14 cellular contexts compared by ENCODE assay signal in the genomic region with DNA sequence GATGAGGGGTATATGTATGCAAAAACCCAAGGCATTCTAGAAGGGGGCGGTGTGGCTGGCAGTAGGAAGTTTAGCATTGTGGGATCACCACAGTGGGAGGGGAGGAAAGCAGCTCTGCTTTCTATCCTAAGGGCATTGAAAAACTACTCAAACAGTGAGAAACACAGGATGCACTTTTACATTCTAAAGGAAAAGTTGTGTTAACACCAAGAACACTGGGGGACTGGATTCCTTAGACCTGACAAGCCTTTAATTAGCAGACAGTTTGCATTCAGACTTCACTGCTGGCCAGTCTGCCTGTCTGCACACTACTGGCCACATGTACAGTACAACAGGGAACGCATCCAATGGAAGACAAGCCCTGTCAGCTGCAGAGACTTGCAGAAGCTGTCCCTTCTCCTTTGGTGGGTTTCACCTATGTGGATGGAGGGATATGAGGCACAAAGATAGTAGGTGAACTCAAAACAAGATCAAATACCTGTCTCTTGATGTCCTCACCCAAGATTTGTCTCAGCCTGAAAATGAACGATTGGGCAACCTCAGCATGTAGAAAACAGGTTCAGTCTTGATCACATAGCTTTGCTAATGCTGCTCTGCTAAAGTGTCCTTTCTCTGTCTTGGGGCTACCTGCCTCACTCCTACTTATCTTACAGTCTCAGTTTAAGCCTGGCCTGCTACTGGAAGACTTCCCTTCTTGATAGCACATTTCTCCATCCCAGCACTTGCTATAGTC.
DNase-seq lines count a peak whose midpoint lies in the region; ATAC-seq and TF ChIP-seq lines count a peak whose summit lies in the region.
"Had no signal": no experiment of that assay in that cellular context is flagged by ENCODE, and none has a peak within 500 bp of the region (broad histone marks: within the 10 kb centered on the region; RNA-seq: fewer than 3 reads in every experiment).

No MANE protein-coding gene starts in this region.

- H3K4me2 ChIP-seq in mammary epithelial cell (ENCODE audit: insufficient read depth, low read depth, low read length) (peak overlapping the region; percentile 69), smooth muscle cell (peak overlapping the region; percentile 79)

- peak overlapping the region; percentile 43 for H3K9ac ChIP-seq in HUES6 (ENCODE audit: low read length)
- H3K9ac ChIP-seq in mammary epithelial cell (ENCODE audit: insufficient read depth, low read length): no peak overlapping the region
- H3K9ac ChIP-seq in smooth muscle cell (ENCODE audit: low read depth): peak overlapping the region; percentile 11

- H3K36me3 ChIP-seq in HUES6 (ENCODE audit: control insufficient read depth, insufficient read depth, low read length) (no peaks in the 10 kb centered on the region), mammary epithelial cell (ENCODE audit: insufficient read depth, low read length) (no peaks in the 10 kb centered on the region), smooth muscle cell (ENCODE audit: low read depth) (no peaks in the 10 kb centered on the region)

- H2AFZ ChIP-seq in mammary epithelial cell (ENCODE audit: low read depth, low read length) (peak overlapping the region; percentile 25), smooth muscle cell (ENCODE audit: low read depth) (no peak overlapping the region)

- in situ Hi-C loops in mammary epithelial cell (cut with MboI; ENCODE audit: low sequenced_read_pairs in 2 of 2): no loop called here

- no TSS peak for BruUV-seq in mammary epithelial cell (replicated peaks; lab: Mats Ljungman, UMichigan)

- H3K27me3 ChIP-seq in HUES6 (ENCODE audit: control insufficient read depth, insufficient read depth, low read length): no peaks in the 10 kb centered on the region
- no peaks in the 10 kb centered on the region for H3K27me3 ChIP-seq in mammary epithelial cell (ENCODE audit: insufficient read depth, low read length)
- no peaks in the 10 kb centered on the region for H3K27me3 ChIP-seq in smooth muscle cell (ENCODE audit: low read depth)

- H3K79me2 ChIP-seq in mammary epithelial cell (ENCODE audit: insufficient read depth, low read length) (peaks cover 28% of the 10 kb centered on the region), smooth muscle cell (ENCODE audit: low read depth) (no peaks in the 10 kb centered on the region)

- H3K4me3 ChIP-seq in HUES6 (ENCODE audit: low read depth, low read length): peak overlapping the region; percentile 0; the same call in 1 of the 2 replicates
- H3K4me3 ChIP-seq in mammary epithelial cell (replicated peaks in 1 of 3; ENCODE audit: insufficient read depth in 1 of 3, low read depth in 2 of 3, low read length in 3 of 3): peak overlapping the region in 1 of 3 experiments; percentile 10
- no peak overlapping the region for H3K4me3 ChIP-seq in smooth muscle cell
- H3K4me3 ChIP-seq: SK-N-MC had no signal

- H4K20me1 ChIP-seq in mammary epithelial cell (ENCODE audit: insufficient read depth, low read length) (no peaks in the 10 kb centered on the region), smooth muscle cell (ENCODE audit: low read depth) (peaks cover 55% of the 10 kb centered on the region)

- TF ChIP-seq CTCF in mammary epithelial cell (conservative IDR thresholded peaks at IDR 0.05 in 1 of 2, IDR thresholded peaks at IDR 0.05 in 1 of 2; ENCODE audit: extremely low read depth in 1 of 2, insufficient read depth in 1 of 2, low read depth in 1 of 2, low read length in 2 of 2) (no peak), smooth muscle cell (IDR thresholded peaks at IDR 0.05; ENCODE audit: borderline replicate concordance, insufficient read depth, poor library complexity, severe bottlenecking) (no peak)

- H3F3A ChIP-seq in smooth muscle cell (ENCODE audit: low read depth): peaks cover 8% of the 10 kb centered on the region

- WGBS in mammary epithelial cell (ENCODE audit: low coverage, missing lambda C conversion rate): 0% methylated on average over 3 of the region's 3 CpGs
- WGBS in smooth muscle cell (ENCODE audit: low lambda C conversion rate): 35% methylated on average over 3 of the region's 3 CpGs

- intact Hi-C loops in mammary epithelial cell (cut with micrococcal nuclease): loop anchor here (2.0 kb wide), 1 partner anchor 43 kb away; no protein-coding TSS in a partner anchor

- CTCF ChIA-PET in mammary epithelial cell (lab: Charles Lee; ENCODE audit: low non-redundant PET): no interaction called here

- DNase-seq in mammary epithelial cell: peak; percentile 92
- peak; percentile 47 for DNase-seq in iPS DF 19.7 (ENCODE audit: low read depth, low spot score)
- no peak for DNase-seq in smooth muscle cell (lab: John Stamatoyannopoulos, UW; ENCODE audit: unreplicated experiment)
- no peak for DNase-seq in putamen (ENCODE audit: low spot score)
- DNase-seq in RKO (ENCODE audit: low spot score): no peak
- DNase-seq: ACHN; Calu3; CD4-positive, CD25-positive, alpha-beta regulatory T cell; NCI-H1417 treated with DMSO at 0.1 percent for 48 hours; NCI-H2081 treated with DMSO at 0.1 percent for 48 hours; NCI-H524 had no signal

- dilution Hi-C loops in mammary epithelial cell (cut with HindIII; ENCODE audit: low sequenced_read_pairs): no loop called here

- ATAC-seq in GM18867 (IDR thresholded peaks at IDR 0.05; ENCODE audit: unreplicated experiment): no peak

- H3K9me3 ChIP-seq in HUES6 (ENCODE audit: control insufficient read depth, insufficient read depth, low read depth, low read length) (peaks cover 6% of the 10 kb centered on the region), mammary epithelial cell (replicated peaks; ENCODE audit: insufficient read depth, low read length) (no peaks in the 10 kb centered on the region), smooth muscle cell (replicated peaks; ENCODE audit: low read depth) (no peaks in the 10 kb centered on the region)

- peak overlapping the region; percentile 27; the same call in 1 of the 2 replicates for H3K27ac ChIP-seq in HUES6 (ENCODE audit: low read depth, low read length)
- peak overlapping the region; percentile 41 for H3K27ac ChIP-seq in mammary epithelial cell (ENCODE audit: insufficient read depth, low read depth, low read length)
- peak overlapping the region; percentile 44 for H3K27ac ChIP-seq in smooth muscle cell (ENCODE audit: low read depth)
- H3K27ac ChIP-seq: SK-N-MC had no signal

- peaks cover 48% of the 10 kb centered on the region for H3K4me1 ChIP-seq in HUES6 (ENCODE audit: control insufficient read depth, insufficient read depth, low read length)
- H3K4me1 ChIP-seq in mammary epithelial cell (ENCODE audit: insufficient read depth, low read length): peaks cover 24% of the 10 kb centered on the region
- peaks cover 19% of the 10 kb centered on the region for H3K4me1 ChIP-seq in smooth muscle cell (ENCODE audit: low read depth)

Comparison
In these comparisons a context has a peak if more than half of its experiments do, and no peak if none do; other contexts are left out.
1. DNase-seq: peak in mammary epithelial cell (single experiment) and iPS DF 19.7 (single experiment); none in smooth muscle cell (single experiment), putamen (single experiment) and RKO (single experiment).
2. Peak in every context shown above with its lines, with median percentiles within 50 percentile points of each other: H3K27ac ChIP-seq.